Comparison of ENCODE assay signal across 2 cellular contexts in the genomic region with DNA sequence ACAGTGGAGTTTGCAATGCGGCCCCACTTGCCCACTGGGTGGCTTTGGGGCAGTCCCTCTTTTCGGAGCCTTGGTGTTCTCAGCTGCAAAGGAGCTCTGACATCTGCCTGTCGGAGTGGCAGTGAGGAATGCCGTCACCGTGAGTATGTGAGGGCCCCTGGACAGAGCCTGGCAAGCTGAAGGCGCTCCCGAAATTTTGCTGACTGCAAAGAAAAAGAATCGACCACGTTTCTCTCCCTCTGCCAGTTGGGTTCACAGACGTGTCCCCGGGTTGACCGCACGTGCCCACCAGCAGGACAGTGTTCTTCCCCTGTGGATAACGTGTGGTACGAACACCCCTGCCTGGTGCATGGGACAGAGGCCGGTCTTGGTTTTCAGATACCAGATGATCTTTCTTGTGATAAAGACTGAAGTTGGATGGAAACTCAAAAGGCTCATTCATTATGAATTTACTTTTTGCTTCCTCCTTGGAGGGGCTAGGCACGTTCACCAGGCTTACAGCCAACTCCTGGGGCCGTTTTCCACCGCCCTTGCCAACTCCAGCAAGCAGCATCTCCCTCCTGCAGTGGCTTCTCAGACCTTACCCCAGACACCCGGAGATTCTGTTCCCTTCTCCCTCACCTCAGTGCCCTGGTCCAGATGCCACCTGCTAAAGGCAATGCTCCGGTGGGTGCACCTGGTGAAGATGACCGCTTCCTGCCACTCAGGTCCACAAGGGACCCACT.
TF ChIP-seq lines count a peak whose summit lies in the region.

No MANE protein-coding gene starts in this region.

TF ChIP-seq in HCT116, 20 proteins besides CTCF, POLR2A, EP300 and RAD21:
- TF ChIP-seq JUND (IDR thresholded peaks at IDR 0.05) (no peak), EZH2phosphoT487 (IDR thresholded peaks at IDR 0.05; ENCODE audit: borderline replicate concordance) (no peak), ELF1 (IDR thresholded peaks at IDR 0.05; ENCODE audit: borderline replicate concordance, low read depth) (no peak), FOSL1 (IDR thresholded peaks at IDR 0.05; ENCODE audit: low read depth) (no peak), YY1 (IDR thresholded peaks at IDR 0.05; ENCODE audit: extremely low read depth, insufficient replicate concordance, low read depth, low read length) (no peak), EGR1 (IDR thresholded peaks at IDR 0.05; ENCODE audit: low read depth) (no peak), ZNF274 (IDR thresholded peaks at IDR 0.05; ENCODE audit: low read depth, low read length) (no peak), SIN3A (IDR thresholded peaks at IDR 0.05; ENCODE audit: low read depth) (no peak), EZH2 (IDR thresholded peaks at IDR 0.05) (no peak), ZFX (IDR thresholded peaks at IDR 0.05) (no peak), POLR2AphosphoS5 (IDR thresholded peaks at IDR 0.05; ENCODE audit: low read depth, low read length) (no peak), CEBPB (IDR thresholded peaks at IDR 0.05; ENCODE audit: low read depth) (no peak), SP1 (IDR thresholded peaks at IDR 0.05; ENCODE audit: low read depth) (no peak), TCF7L2 (IDR thresholded peaks at IDR 0.05; ENCODE audit: borderline replicate concordance, extremely low read depth, insufficient read depth, insufficient read length) (no peak), SRF (IDR thresholded peaks at IDR 0.05; ENCODE audit: low read depth) (no peak)
- TF ChIP-seq, protein P1, sequence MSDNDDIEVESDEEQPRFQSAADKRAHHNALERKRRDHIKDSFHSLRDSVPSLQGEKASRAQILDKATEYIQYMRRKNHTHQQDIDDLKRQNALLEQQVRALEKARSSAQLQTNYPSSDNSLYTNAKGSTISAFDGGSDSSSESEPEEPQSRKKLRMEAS (IDR thresholded peaks at IDR 0.05), result no peak
- TF ChIP-seq, protein P2, sequence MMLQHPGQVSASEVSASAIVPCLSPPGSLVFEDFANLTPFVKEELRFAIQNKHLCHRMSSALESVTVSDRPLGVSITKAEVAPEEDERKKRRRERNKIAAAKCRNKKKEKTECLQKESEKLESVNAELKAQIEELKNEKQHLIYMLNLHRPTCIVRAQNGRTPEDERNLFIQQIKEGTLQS (IDR thresholded peaks at IDR 0.05), result no peak
TF ChIP-seq in HCT116: peak in this region for 0.

TF ChIP-seq in HEK293T, 16 proteins besides CTCF, POLR2A, EP300 and RAD21:
- TF ChIP-seq FOXK2 (IDR thresholded peaks at IDR 0.05) (no peak), ELF4 (IDR thresholded peaks at IDR 0.05) (no peak), HDGF (IDR thresholded peaks at IDR 0.05; ENCODE audit: borderline replicate concordance) (no peak), NFRKB (IDR thresholded peaks at IDR 0.05) (no peak), ZNF384 (IDR thresholded peaks at IDR 0.05) (no peak), L3MBTL2 (conservative IDR thresholded peaks at IDR 0.05) (no peak), CTBP1 (IDR thresholded peaks at IDR 0.05; ENCODE audit: borderline replicate concordance) (no peak), LEF1 (IDR thresholded peaks at IDR 0.05; ENCODE audit: borderline replicate concordance) (no peak), SUZ12 (IDR thresholded peaks at IDR 0.05) (no peak), ARNT (IDR thresholded peaks at IDR 0.05) (no peak), FOXA1 (IDR thresholded peaks at IDR 0.05) (no peak), FOXM1 (IDR thresholded peaks at IDR 0.05; ENCODE audit: borderline replicate concordance) (no peak), SP1 (IDR thresholded peaks at IDR 0.05) (no peak), TARDBP (IDR thresholded peaks at IDR 0.05) (no peak), BHLHE40 (IDR thresholded peaks at IDR 0.05; ENCODE audit: borderline replicate concordance) (no peak)
- TF ChIP-seq, protein P3, sequence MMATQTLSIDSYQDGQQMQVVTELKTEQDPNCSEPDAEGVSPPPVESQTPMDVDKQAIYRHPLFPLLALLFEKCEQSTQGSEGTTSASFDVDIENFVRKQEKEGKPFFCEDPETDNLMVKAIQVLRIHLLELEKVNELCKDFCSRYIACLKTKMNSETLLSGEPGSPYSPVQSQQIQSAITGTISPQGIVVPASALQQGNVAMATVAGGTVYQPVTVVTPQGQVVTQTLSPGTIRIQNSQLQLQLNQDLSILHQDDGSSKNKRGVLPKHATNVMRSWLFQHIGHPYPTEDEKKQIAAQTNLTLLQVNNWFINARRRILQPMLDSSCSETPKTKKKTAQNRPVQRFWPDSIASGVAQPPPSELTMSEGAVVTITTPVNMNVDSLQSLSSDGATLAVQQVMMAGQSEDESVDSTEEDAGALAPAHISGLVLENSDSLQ (IDR thresholded peaks at IDR 0.05), result no peak
TF ChIP-seq in HEK293T: peak in this region for 0.
